ENCODE assay signal across 13 cellular contexts in the genomic region with DNA sequence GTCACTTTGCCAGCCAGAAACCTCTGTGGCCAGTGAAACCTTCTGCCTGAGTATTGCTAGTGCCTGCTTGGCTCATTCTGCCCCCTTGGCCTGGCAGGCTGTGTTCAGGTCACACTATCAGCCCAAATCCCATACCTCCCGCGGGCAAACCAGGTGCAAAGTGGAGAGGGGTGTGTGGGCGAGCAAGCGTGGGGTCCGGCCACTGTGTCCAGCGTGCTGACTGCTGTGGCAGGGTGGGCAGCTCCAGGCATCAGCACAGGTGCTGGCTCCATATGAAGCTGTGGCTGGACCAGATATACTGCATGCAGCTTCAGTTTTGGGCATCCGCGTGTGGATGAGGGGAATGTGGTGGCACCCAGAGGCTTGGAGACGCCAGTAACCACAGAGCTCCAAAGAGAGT.
DNase-seq lines count a peak whose midpoint lies in the region; ATAC-seq and TF ChIP-seq lines count a peak whose summit lies in the region.
"Had no signal": no experiment of that assay in that cellular context is flagged by ENCODE, and none has a peak within 500 bp of the region (broad histone marks: within the 10 kb centered on the region; RNA-seq: fewer than 3 reads in every experiment).

No MANE protein-coding gene starts in this region.

- intact Hi-C loops in Right ventricle myocardium inferior (cut with DNase I) (no loop called here), left ventricle myocardium superior (cut with micrococcal nuclease) (no loop called here), posterior vena cava (cut with DNase I) (no loop called here)

- no peaks in the 10 kb centered on the region for H3K4me1 ChIP-seq in effector memory CD4-positive, alpha-beta T cell (ENCODE audit: control insufficient read depth, insufficient read depth, low read length, poor library complexity, severe bottlenecking)
- H3K4me1 ChIP-seq in BE2C = peaks cover 8% of the 10 kb centered on the region; the same call in 1 of the 2 replicates
- H3K4me1 ChIP-seq: BLaER1 had no signal

- DNase-seq in Right ventricle myocardium inferior (ENCODE audit: missing footprints) = peak; percentile 28
- DNase-seq in left ventricle myocardium superior = no peak
- DNase-seq in islet precursor cell = peak; percentile 42
- peak; percentile 70 for DNase-seq in posterior vena cava (ENCODE audit: low spot score)
- no peak for DNase-seq in effector memory CD4-positive, alpha-beta T cell
- no peak for DNase-seq in BE2C
- no peak for DNase-seq in RWPE1 (ENCODE audit: low spot score)
- DNase-seq: CD8-positive, alpha-beta memory T cell; GF-D8; H7 had no signal

- H3K36me3 ChIP-seq in effector memory CD4-positive, alpha-beta T cell (ENCODE audit: control insufficient read depth, insufficient read depth, low read length) = no peaks in the 10 kb centered on the region
- no peaks in the 10 kb centered on the region for H3K36me3 ChIP-seq in BE2C
- H3K36me3 ChIP-seq: BLaER1 had no signal

- TF ChIP-seq CTCF in BE2C (IDR thresholded peaks at IDR 0.05; ENCODE audit: low read depth, low read length) = no peak
- no peak for TF ChIP-seq CTCF in RWPE1 (conservative IDR thresholded peaks at IDR 0.05; ENCODE audit: low read depth)

- no peak overlapping the region for H3K27ac ChIP-seq in effector memory CD4-positive, alpha-beta T cell (ENCODE audit: insufficient read depth, low read length, poor library complexity, severe bottlenecking)
- no peak overlapping the region for H3K27ac ChIP-seq in RWPE1
- H3K27ac ChIP-seq: 22Rv1, BLaER1, HL-60 had no signal

- H3K9me3 ChIP-seq in effector memory CD4-positive, alpha-beta T cell (ENCODE audit: control insufficient read depth, low read length) = no peaks in the 10 kb centered on the region
- no peaks in the 10 kb centered on the region for H3K9me3 ChIP-seq in BE2C

- ATAC-seq in Right ventricle myocardium inferior (no peak), left ventricle myocardium superior (no peak)

- no peak overlapping the region for H3K4me3 ChIP-seq in effector memory CD4-positive, alpha-beta T cell (ENCODE audit: insufficient read depth, low read depth, low read length, poor library complexity, severe bottlenecking)
- H3K4me3 ChIP-seq in BE2C (ENCODE audit: low read depth, low read length) = no peak overlapping the region
- H3K4me3 ChIP-seq: BLaER1 had no signal

- POLR2A ChIA-PET in RWPE1 (lab: Yijun Ruan, JAX; ENCODE audit: low non-redundant PET) = no interaction called here

- CTCF ChIA-PET in RWPE1 (lab: Yijun Ruan, JAX) = no interaction called here

- H3K27me3 ChIP-seq in effector memory CD4-positive, alpha-beta T cell (replicated peaks; ENCODE audit: control insufficient read depth, insufficient read depth, low read length, poor library complexity, severe bottlenecking) = no peaks in the 10 kb centered on the region
- no peaks in the 10 kb centered on the region for H3K27me3 ChIP-seq in BE2C
- H3K27me3 ChIP-seq: BLaER1 had no signal

Comparison
In these comparisons a context has a peak if more than half of its experiments do, and no peak if none do; other contexts are left out.
1. DNase-seq: peak in Right ventricle myocardium inferior (single experiment), islet precursor cell (single experiment) and posterior vena cava (single experiment); none in left ventricle myocardium superior (single experiment), effector memory CD4-positive, alpha-beta T cell (0 of 3), BE2C (single experiment) and RWPE1 (single experiment).